In the genomic region with DNA sequence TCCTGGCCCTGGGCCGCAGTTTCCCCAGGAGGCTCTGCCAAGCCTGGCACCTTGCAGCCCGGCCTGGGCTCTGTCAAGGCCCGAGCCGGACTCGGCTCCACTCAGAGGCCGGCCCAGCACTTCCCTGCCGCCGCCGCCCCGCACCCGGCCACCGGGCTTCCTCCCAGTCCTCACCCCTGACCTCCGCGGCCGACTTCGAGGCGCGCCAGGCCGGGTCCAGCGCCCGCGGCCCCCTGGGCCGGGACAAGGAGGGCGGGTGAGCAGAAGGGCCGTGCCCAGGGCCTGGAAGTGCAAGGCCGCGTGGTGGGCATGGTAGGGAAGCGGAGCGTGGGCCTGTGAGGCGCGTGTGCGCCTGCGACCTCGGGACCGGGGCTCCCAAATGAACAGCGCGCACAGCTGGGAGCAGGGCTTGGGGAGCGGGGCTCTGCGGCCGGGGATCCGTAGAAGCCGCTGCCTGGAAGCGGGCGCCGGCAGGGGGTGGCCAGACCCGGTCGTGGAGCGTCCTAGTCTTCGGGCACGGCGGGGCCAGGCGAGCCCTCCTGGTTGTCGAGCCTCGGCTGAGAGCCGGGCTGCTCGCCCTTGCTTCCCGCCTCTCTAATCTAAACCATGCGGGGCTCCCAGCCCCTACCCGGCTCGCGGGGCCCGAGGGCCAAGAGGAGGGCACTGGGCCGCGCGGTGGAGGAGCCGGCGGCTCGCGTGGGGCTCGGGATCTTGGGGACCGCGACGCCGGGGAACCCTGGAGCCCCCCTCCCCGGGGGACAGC, we compare ENCODE assay signal across 11 cellular contexts. TPM values are rescaled to one million over a fixed set of nuclear protein-coding genes. Genes with fewer than 3 reads are reported as not detected.
A peak's percentile ranks its signal among the peaks of the same experiment; 100 is the strongest.
DNase-seq lines count a peak whose midpoint lies in the region; TF ChIP-seq lines count a peak whose summit lies in the region.
"Had no signal": no experiment of that assay in that cellular context is flagged by ENCODE, and none has a peak within 500 bp of the region (broad histone marks: within the 10 kb centered on the region; RNA-seq: fewer than 3 reads in every experiment).

No MANE protein-coding gene starts in this region.

- H3K27ac ChIP-seq in mammary epithelial cell (ENCODE audit: insufficient read depth, low read depth, low read length) = no peak overlapping the region

- H3K36me3 ChIP-seq in mammary epithelial cell (ENCODE audit: insufficient read depth, low read length) (no peaks in the 10 kb centered on the region), skeletal muscle satellite cell (ENCODE audit: insufficient read depth, low read length) (no peaks in the 10 kb centered on the region)

- no CpG with 5 or more reads among the region's 75 CpGs for WGBS in mammary epithelial cell (ENCODE audit: low coverage, missing lambda C conversion rate)

- H3K9ac ChIP-seq in mammary epithelial cell (ENCODE audit: insufficient read depth, low read length) (no peak overlapping the region), skeletal muscle satellite cell (ENCODE audit: low read depth, low read length) (no peak overlapping the region)

- H3K4me2 ChIP-seq in mammary epithelial cell (ENCODE audit: insufficient read depth, low read depth, low read length) (peak overlapping the region; percentile 52), skeletal muscle satellite cell (ENCODE audit: low read length) (peak overlapping the region; percentile 68)

- BruUV-seq in mammary epithelial cell (replicated peaks; lab: Mats Ljungman, UMichigan) = no TSS peak

- H4K20me1 ChIP-seq in mammary epithelial cell (ENCODE audit: insufficient read depth, low read length) = no peaks in the 10 kb centered on the region

- H2AFZ ChIP-seq in mammary epithelial cell (ENCODE audit: low read depth, low read length) = peak overlapping the region; percentile 45

- H3K27me3 ChIP-seq in mammary epithelial cell (ENCODE audit: insufficient read depth, low read length) (peaks cover 31% of the 10 kb centered on the region), skeletal muscle satellite cell (ENCODE audit: control insufficient read depth, insufficient read depth, low read length) (peaks cover 63% of the 10 kb centered on the region)

- TF ChIP-seq CTCF in HFF-Myc (IDR thresholded peaks at IDR 0.05; ENCODE audit: low read depth, low read length, missing control alignments) (no peak), mammary epithelial cell (conservative IDR thresholded peaks at IDR 0.05 in 1 of 2, IDR thresholded peaks at IDR 0.05 in 1 of 2; ENCODE audit: extremely low read depth in 1 of 2, insufficient read depth in 1 of 2, low read depth in 1 of 2, low read length in 2 of 2) (no peak)

- H3K79me2 ChIP-seq in mammary epithelial cell (ENCODE audit: insufficient read depth, low read length) = no peaks in the 10 kb centered on the region

- peak overlapping the region; percentile 44 for H3K4me3 ChIP-seq in HFF-Myc (replicated peaks; ENCODE audit: low read depth, low read length)
- no peak overlapping the region for H3K4me3 ChIP-seq in mammary epithelial cell (replicated peaks in 1 of 3; ENCODE audit: insufficient read depth in 1 of 3, low read depth in 2 of 3, low read length in 3 of 3)
- peak overlapping the region; percentile 49 for H3K4me3 ChIP-seq in skeletal muscle satellite cell (ENCODE audit: low read length)

- CTCF ChIA-PET in mammary epithelial cell (lab: Charles Lee; ENCODE audit: low non-redundant PET) = no interaction called here

- in situ Hi-C loops in mammary epithelial cell (cut with MboI; ENCODE audit: low sequenced_read_pairs in 2 of 2) = no loop called here

- peaks cover 6% of the 10 kb centered on the region for H3K9me3 ChIP-seq in mammary epithelial cell (replicated peaks; ENCODE audit: insufficient read depth, low read length)
- H3K9me3 ChIP-seq in skeletal muscle satellite cell (replicated peaks; ENCODE audit: low read length) = peaks cover 4% of the 10 kb centered on the region

- no peak for DNase-seq in HFF-Myc (ENCODE audit: extremely low read depth, low read depth)
- no peak for DNase-seq in mammary epithelial cell
- DNase-seq in iPS-NIHi11 (ENCODE audit: low spot score) = peak; percentile 67
- no peak for DNase-seq in GF-D8 (lab: John Stamatoyannopoulos, UW)
- DNase-seq in stimulated activated CD4-positive, alpha-beta T cell treated with anti-CD3 and anti-CD28 coated beads, Interleukin-4, amount 100 ng/mL, for 1 hour = no peak
- DNase-seq in NCI-H510A treated with DMSO at 0.1 percent for 48 hours (lab: John Stamatoyannopoulos, UW) = no peak
- DNase-seq in NCI-H1436 treated with DMSO at 0.1 percent for 48 hours (lab: John Stamatoyannopoulos, UW) = no peak
- DNase-seq: GDM1, hypothalamus, NCI-H1048 had no signal

- dilution Hi-C loops in mammary epithelial cell (cut with HindIII; ENCODE audit: low sequenced_read_pairs) = no loop called here

- H3K4me1 ChIP-seq in mammary epithelial cell (ENCODE audit: insufficient read depth, low read length) (peaks cover 4% of the 10 kb centered on the region), skeletal muscle satellite cell (ENCODE audit: control insufficient read depth, insufficient read depth, low read length) (peaks cover 3% of the 10 kb centered on the region)

- intact Hi-C loops in mammary epithelial cell (cut with micrococcal nuclease) = no loop called here

RNA-seq across cellular contexts. Expression of a gene that starts 0.5 kb away (rescaled TPM):
- total RNA-seq in mammary epithelial cell = under 1 TPM in 1 of 2 donors, not detected in 1; 0.33 TPM
- 0.03 TPM for polyA plus RNA-seq in mammary epithelial cell
- polyA minus RNA-seq in mammary epithelial cell = not detected
- total RNA-seq in skeletal muscle satellite cell (2012; rRNA removed) = under 0.01 and 0.51 TPM in 2 replicates

RNA-seq across cellular contexts. Expression of a gene that starts 52.1 kb away (rescaled TPM):
- 1 to 10 TPM; 1.5 to 4.8 TPM for total RNA-seq in mammary epithelial cell
- not detected for polyA plus RNA-seq in mammary epithelial cell
- not detected for polyA minus RNA-seq in mammary epithelial cell
- 32.4 and 33.0 TPM in 2 replicates for total RNA-seq in skeletal muscle satellite cell (2012; rRNA removed)

Comparison
In these comparisons a context has a peak if more than half of its experiments do, and no peak if none do; other contexts are left out.
1. H3K4me3 ChIP-seq: peak in HFF-Myc (single experiment) and skeletal muscle satellite cell (single experiment); none in mammary epithelial cell (0 of 3).